Comparison of ENCODE assay signal across 22 cellular contexts in genomic region chr1:111157425-111157824, GRCh38.
"Had no signal": no experiment of that assay in that cellular context is flagged by ENCODE, and none has a peak within 500 bp of the region (broad histone marks: within the 10 kb centered on the region; RNA-seq: fewer than 3 reads in every experiment).

No MANE protein-coding gene starts in this region.

- H3K9me3 Mint-ChIP-seq: naive B cell had no signal

- H3K27me3 ChIP-seq: dorsolateral prefrontal cortex, esophagus muscularis mucosa, gastrocnemius medialis, left lung had no signal

- H3K9me3 ChIP-seq: esophagus muscularis mucosa, gastrocnemius medialis, left lung, lower lobe of right lung had no signal

- H3K27me3 Mint-ChIP-seq: naive B cell had no signal

- H3K4me3 ChIP-seq: coronary artery, dorsolateral prefrontal cortex, esophagus muscularis mucosa, gastrocnemius medialis, left lung, lower lobe of right lung had no signal

- FAIRE-seq: colon, endothelial cell of umbilical vein, kidney had no signal

- H3K27ac ChIP-seq: coronary artery, dorsolateral prefrontal cortex, esophagus muscularis mucosa, gastrocnemius medialis, left lung, lower lobe of right lung had no signal

- ATAC-seq: gastrocnemius medialis, left lung, left ventricle myocardium superior, lower lobe of right lung had no signal

- DNase-seq: dermis blood vessel endothelial cell; dorsolateral prefrontal cortex; effector CD4-positive, alpha-beta T cell; effector memory CD4-positive, alpha-beta T cell; foreskin fibroblast; foreskin melanocyte; gastrocnemius medialis; glutamatergic neuron; head of caudate nucleus; hippocampal formation; kidney; kidney glomerular epithelial cell; left lung; left ventricle myocardium superior; lower lobe of right lung; mesendoderm; midbrain; naive B cell had no signal

- H3K4me1 ChIP-seq: gastrocnemius medialis had no signal
